1 cellular context compared by ENCODE assay signal in genomic region chr1:111214086-111214801, GRCh38.
TF ChIP-seq lines count a peak whose summit lies in the region.

No MANE protein-coding gene starts in this region.

TF ChIP-seq in GM12878, 131 proteins besides CTCF, POLR2A, EP300 and RAD21 (continued from another document):
- peak; percentile 71; the same call in 1 of the 2 replicates for TF ChIP-seq TAF1 (IDR thresholded peaks at IDR 0.05; ENCODE audit: borderline replicate concordance, low read depth, low read length)
- 0 out of 2 replicates have a peak, but pooled peaks have one; percentile 33 for TF ChIP-seq CHD1 (IDR thresholded peaks at IDR 0.05; ENCODE audit: low read depth, low read length)
- TF ChIP-seq PAX5 (IDR thresholded peaks at IDR 0.05; ENCODE audit: borderline replicate concordance, low read depth, low read length) = peak; percentile 37; the same call in 1 of the 2 replicates
- TF ChIP-seq E2F4 (IDR thresholded peaks at IDR 0.05; ENCODE audit: low read depth, low read length) = no peak
- no peak for TF ChIP-seq PRDM15 (CRISPR knock-in tag; IDR thresholded peaks at IDR 0.05)
- peak; percentile 83; the same call in 2 of the 3 replicates for TF ChIP-seq POU2F2 (IDR thresholded peaks at IDR 0.05; ENCODE audit: borderline replicate concordance, low read depth, low read length)
- peak; percentile 91 for TF ChIP-seq POLR2AphosphoS5 (IDR thresholded peaks at IDR 0.05; ENCODE audit: low read length)
- peak; percentile 70 for TF ChIP-seq BCL3 (IDR thresholded peaks at IDR 0.05; ENCODE audit: borderline replicate concordance, insufficient read depth, low read depth, low read length, poor library complexity, severe bottlenecking)
- 0 out of 2 replicates have a peak, but pooled peaks have one; percentile 13 for TF ChIP-seq TCF12 (IDR thresholded peaks at IDR 0.05; ENCODE audit: low read depth, low read length)
- TF ChIP-seq ZBED1 (IDR thresholded peaks at IDR 0.05; ENCODE audit: borderline replicate concordance) = peak; percentile 87
- TF ChIP-seq STAT3 (IDR thresholded peaks at IDR 0.05; ENCODE audit: low read depth, low read length) = peak; percentile 17; the same call in 1 of the 2 replicates
- TF ChIP-seq PAX8 (IDR thresholded peaks at IDR 0.05) = no peak
- TF ChIP-seq PKNOX1 (IDR thresholded peaks at IDR 0.05) = peak; percentile 11; the same call in 1 of the 2 replicates
- 0 out of 2 replicates have a peak, but pooled peaks have one; percentile 9 for TF ChIP-seq CREM (IDR thresholded peaks at IDR 0.05; ENCODE audit: low read depth)
- no peak for TF ChIP-seq CUX1 (IDR thresholded peaks at IDR 0.05; ENCODE audit: insufficient replicate concordance, low read depth, low read length)
- 0 out of 2 replicates have a peak, but pooled peaks have one; percentile 17 for TF ChIP-seq ATF7 (IDR thresholded peaks at IDR 0.05; ENCODE audit: low read depth)
